8 cellular contexts compared by ENCODE assay signal in the genomic region with DNA sequence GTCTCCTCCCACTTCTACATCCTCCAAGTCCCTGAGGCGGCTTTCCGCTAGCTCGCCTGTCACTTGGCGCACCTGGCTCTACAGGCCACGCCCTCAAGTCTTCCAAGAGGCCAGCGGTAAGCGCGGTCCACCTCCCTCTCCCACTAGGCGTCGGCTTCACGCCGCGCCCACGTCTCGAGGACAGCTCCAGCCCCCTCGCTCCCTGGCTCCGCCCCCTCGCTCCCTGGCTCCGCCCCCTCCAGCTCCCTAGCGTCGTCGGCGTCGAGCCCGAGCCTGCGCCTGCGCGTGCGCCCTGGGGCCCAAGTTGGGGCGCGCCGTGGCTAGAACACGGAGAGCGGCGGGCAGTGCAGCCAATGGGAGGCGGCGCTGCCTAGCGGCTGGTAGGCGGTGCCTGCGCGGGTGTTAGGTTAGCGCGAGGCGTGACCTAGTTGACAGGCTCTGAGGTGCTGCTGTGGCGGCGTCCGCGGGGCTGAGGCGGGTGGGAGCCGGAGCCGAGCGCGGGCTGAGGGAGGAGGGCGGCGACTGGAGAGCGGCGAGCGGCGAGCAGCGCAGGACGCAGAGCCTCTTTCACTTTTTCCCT. TPM values are rescaled to one million over a fixed set of nuclear protein-coding genes. Genes with fewer than 3 reads are reported as not detected.
DNase-seq lines count a peak whose midpoint lies in the region; ATAC-seq and TF ChIP-seq lines count a peak whose summit lies in the region.

A gene (plus strand): TSS at position 431 of the 580 bp plus-strand sequence.

- H3K4me1 ChIP-seq in sigmoid colon: peaks cover 0 to 12% (median 5%) of the 10 kb centered on the region in 4 donors

- in situ Hi-C loops in GM13976 (cut with MboI; ENCODE audit: low sequenced_read_pairs, unreplicated experiment): no loop called here

- peak within 1 kb of the TSS; percentile 70 to 90 (median 81) for H3K4me3 ChIP-seq in sigmoid colon

- TF ChIP-seq EP300 in sigmoid colon (IDR thresholded peaks at IDR 0.05): no peak

- no peak for TF ChIP-seq CTCF in GM13976 (IDR thresholded peaks at IDR 0.05; ENCODE audit: borderline replicate concordance, control extremely low read depth, extremely low read depth, insufficient read depth, missing control alignments)
- no peak for TF ChIP-seq CTCF in sigmoid colon (IDR thresholded peaks at IDR 0.05)

- DNase-seq in GM13976 (ENCODE audit: low spot score): peak; percentile 34
- DNase-seq in NCI-H1105 treated with DMSO at 0.1 percent for 48 hours (lab: John Stamatoyannopoulos, UW): peak; percentile 94
- peak; percentile 69 for DNase-seq in SKM-1 treated with dmso at 0.1 percent for 144 hours (lab: John Stamatoyannopoulos, UW; ENCODE audit: unreplicated experiment)
- DNase-seq in caudate nucleus (lab: John Stamatoyannopoulos, UW): peak; percentile 4 to 94 (median 81)
- DNase-seq in iPS-NIHi11 (ENCODE audit: low spot score): peak; percentile 97
- peak; percentile 95 for DNase-seq in sigmoid colon

- peaks cover 0 to 9% (median 2%) of the 10 kb centered on the region in 4 donors for H3K9me3 ChIP-seq in sigmoid colon

- no peaks in the 10 kb centered on the region for H3K36me3 ChIP-seq in sigmoid colon

- WGBS in sigmoid colon, 2 donors: 4 to 8% methylated on average over 61 of the region's 61 CpGs

- no peak for ATAC-seq in HG02610 (IDR thresholded peaks at IDR 0.05; ENCODE audit: unreplicated experiment)
- ATAC-seq in GM21576 (IDR thresholded peaks at IDR 0.05; ENCODE audit: unreplicated experiment): no peak

- H3K27ac ChIP-seq in caudate nucleus (ENCODE audit: low read depth, low read length): no peak within 1 kb of the TSS
- peak within 1 kb of the TSS; percentile 63 to 80 (median 78) for H3K27ac ChIP-seq in sigmoid colon

- no peaks in the 10 kb centered on the region for H3K27me3 ChIP-seq in sigmoid colon

- peak in 1 of 2 donors; percentile 29 for TF ChIP-seq POLR2A in sigmoid colon (IDR thresholded peaks at IDR 0.05)

- intact Hi-C loops in sigmoid colon (cut with DNase I): loop anchor here (2.0 to 5.0 kb wide), 2 partner anchors 57 to 114 kb away; no protein-coding TSS in a partner anchor

RNA-seq across cellular contexts. Expression of the gene that starts here (rescaled TPM):
- 10 to 100 TPM in 1 of 4 donors, 1 to 10 TPM in 3; 5.8 to 22.4 (median 8.9) TPM for total RNA-seq in sigmoid colon
- polyA plus RNA-seq in sigmoid colon: 1 to 10 TPM; 1.2 to 1.7 (median 1.2) TPM

Comparison
In these comparisons a context has a peak if more than half of its experiments do, and no peak if none do; other contexts are left out.
1. DNase-seq: peak in every context shown above with its lines; median percentile 97 in iPS-NIHi11; 95 in sigmoid colon; 94 in NCI-H1105 treated with DMSO at 0.1 percent for 48 hours; 81 in caudate nucleus; 69 in SKM-1 treated with dmso at 0.1 percent for 144 hours; 34 in GM13976.